ENCODE assay signal across 16 cellular contexts in genomic region chr1:22627331-22627730, GRCh38. TPM values are rescaled to one million over a fixed set of nuclear protein-coding genes. Genes with fewer than 3 reads are reported as not detected.
"Had no signal": no experiment of that assay in that cellular context is flagged by ENCODE, and none has a peak within 500 bp of the region (broad histone marks: within the 10 kb centered on the region; RNA-seq: fewer than 3 reads in every experiment).

No MANE protein-coding gene starts in this region.

- H3K36me3 Mint-ChIP-seq: activated CD8-positive, alpha-beta memory T cell treated with anti-CD3 and anti-CD28 coated beads, Interleukin-2, amount 10 ng/mL, durations not matched to agents 7 days and 5 days; brain had no signal

- DNase-seq: activated B cell treated with CpG ODN at 0.5 μM for 24 hours; activated CD4-positive, alpha-beta memory T cell treated with anti-CD3 and anti-CD28 coated beads, Interleukin-2, amount 10 ng/mL, durations not matched to agents 7 days and 5 days; activated CD4-positive, alpha-beta T cell treated with anti-CD3 and anti-CD28 coated beads for 48 hours; activated CD8-positive, alpha-beta memory T cell treated with anti-CD3 and anti-CD28 coated beads, Interleukin-2, amount 10 ng/mL, durations not matched to agents 7 days and 5 days; activated naive CD4-positive, alpha-beta T cell treated with Interleukin-2 at 50 U/mL for 16 hours; caudate nucleus; endodermal cell; foreskin fibroblast; lower lobe of right lung; right lobe of liver; small intestine; stimulated activated CD4-positive, alpha-beta T cell treated with anti-CD3 and anti-CD28 coated beads, Interleukin-15, amount 100 ng/mL, for 24 hours; stimulated activated CD4-positive, alpha-beta T cell treated with anti-CD3 and anti-CD28 coated beads, Interleukin-2, amount 100 ng/mL, for 48 hours had no signal

- H3K4me3 Mint-ChIP-seq: activated B cell treated with CpG ODN at 0.5 μM for 24 hours; activated CD4-positive, alpha-beta memory T cell treated with anti-CD3 and anti-CD28 coated beads, Interleukin-2, amount 10 ng/mL, durations not matched to agents 7 days and 5 days; activated CD8-positive, alpha-beta memory T cell treated with anti-CD3 and anti-CD28 coated beads, Interleukin-2, amount 10 ng/mL, durations not matched to agents 7 days and 5 days; endodermal cell; nephron; stimulated activated naive CD8-positive, alpha-beta T cell treated with anti-CD3 and anti-CD28 coated beads, Interleukin-15, Interleukin-2, amounts not matched to agents 100 ng/mL and 50 ng/mL, for 24 hours had no signal

- H3K4me1 Mint-ChIP-seq: activated B cell treated with CpG ODN at 0.5 μM for 24 hours; activated CD4-positive, alpha-beta memory T cell treated with anti-CD3 and anti-CD28 coated beads, Interleukin-2, amount 10 ng/mL, durations not matched to agents 7 days and 5 days; activated CD8-positive, alpha-beta memory T cell treated with anti-CD3 and anti-CD28 coated beads, Interleukin-2, amount 10 ng/mL, durations not matched to agents 7 days and 5 days; nephron had no signal

- H3K27ac Mint-ChIP-seq: activated B cell treated with CpG ODN at 0.5 μM for 24 hours; activated CD4-positive, alpha-beta memory T cell treated with anti-CD3 and anti-CD28 coated beads, Interleukin-2, amount 10 ng/mL, durations not matched to agents 7 days and 5 days; activated CD8-positive, alpha-beta memory T cell treated with anti-CD3 and anti-CD28 coated beads, Interleukin-2, amount 10 ng/mL, durations not matched to agents 7 days and 5 days; endodermal cell; nephron; stimulated activated naive CD8-positive, alpha-beta T cell treated with anti-CD3 and anti-CD28 coated beads, Interleukin-15, Interleukin-2, amounts not matched to agents 100 ng/mL and 50 ng/mL, for 24 hours had no signal

- H3K9me3 Mint-ChIP-seq: activated B cell treated with CpG ODN at 0.5 μM for 24 hours; activated CD4-positive, alpha-beta memory T cell treated with anti-CD3 and anti-CD28 coated beads, Interleukin-2, amount 10 ng/mL, durations not matched to agents 7 days and 5 days; endodermal cell; stimulated activated naive CD8-positive, alpha-beta T cell treated with anti-CD3 and anti-CD28 coated beads, Interleukin-15, Interleukin-2, amounts not matched to agents 100 ng/mL and 50 ng/mL, for 24 hours had no signal

RNA-seq across cellular contexts. Expression of gene C1QA, which starts 9.1 kb away (rescaled TPM):
- total RNA-seq: activated B cell treated with CpG ODN at 0.5 μM for 24 hours; activated CD4-positive, alpha-beta memory T cell treated with anti-CD3 and anti-CD28 coated beads, Interleukin-2, amount 10 ng/mL, durations not matched to agents 7 days and 5 days; activated CD8-positive, alpha-beta memory T cell treated with anti-CD3 and anti-CD28 coated beads, Interleukin-2, amount 10 ng/mL, durations not matched to agents 7 days and 5 days; endodermal cell had no signal

RNA-seq across cellular contexts. Expression of gene C1QC, which starts 16.1 kb away (rescaled TPM):
- total RNA-seq: activated B cell treated with CpG ODN at 0.5 μM for 24 hours; activated CD4-positive, alpha-beta memory T cell treated with anti-CD3 and anti-CD28 coated beads, Interleukin-2, amount 10 ng/mL, durations not matched to agents 7 days and 5 days; activated CD8-positive, alpha-beta memory T cell treated with anti-CD3 and anti-CD28 coated beads, Interleukin-2, amount 10 ng/mL, durations not matched to agents 7 days and 5 days; endodermal cell had no signal

RNA-seq across cellular contexts. Expression of gene C1QB, which starts 25.7 kb away (rescaled TPM):
- total RNA-seq: activated B cell treated with CpG ODN at 0.5 μM for 24 hours; activated CD4-positive, alpha-beta memory T cell treated with anti-CD3 and anti-CD28 coated beads, Interleukin-2, amount 10 ng/mL, durations not matched to agents 7 days and 5 days; activated CD8-positive, alpha-beta memory T cell treated with anti-CD3 and anti-CD28 coated beads, Interleukin-2, amount 10 ng/mL, durations not matched to agents 7 days and 5 days; endodermal cell had no signal
